ENCODE assay signal across 8 cellular contexts in the genomic region with DNA sequence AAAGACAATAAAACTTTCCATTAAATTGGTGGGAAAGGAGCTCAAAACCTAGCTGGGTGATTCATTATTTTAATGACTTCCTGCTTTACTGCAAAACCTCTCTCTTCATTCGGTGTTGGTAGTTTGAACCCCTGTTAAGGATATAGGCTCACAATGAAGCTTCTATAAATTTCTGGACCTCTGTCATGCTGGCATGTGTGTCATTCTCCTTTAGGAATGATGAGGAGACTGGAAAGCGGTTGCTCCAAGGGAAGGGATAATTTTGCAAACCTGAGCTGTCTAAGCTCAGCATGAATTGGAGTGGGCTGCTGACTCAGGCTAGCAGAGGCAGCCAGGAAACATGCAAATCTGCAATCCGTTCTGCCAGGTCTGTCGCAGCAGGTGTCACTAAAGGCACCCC. TPM values are rescaled to one million over a fixed set of nuclear protein-coding genes. Genes with fewer than 3 reads are reported as not detected.
A peak's percentile ranks its signal among the peaks of the same experiment; 100 is the strongest.
DNase-seq lines count a peak whose midpoint lies in the region; ATAC-seq, FAIRE-seq and TF ChIP-seq lines count a peak whose summit lies in the region.
"Not testable (repeated sequence)": the region's sequence is repeated elsewhere in the genome, so short reads cannot be mapped to it uniquely, and the experiment has no call there.

No MANE protein-coding gene starts in this region.

- H3K27me3 ChIP-seq in MM.1S (replicated peaks; ENCODE audit: insufficient read depth, low read length): not testable (repeated sequence)

- H3K79me2 ChIP-seq in MM.1S (ENCODE audit: low read length): not testable (repeated sequence)

- intact Hi-C loops in activated T-helper 2 cell treated with anti-CD3 and anti-CD28 coated beads, Interferon-gamma antibody, Interleukin-2, Interleukin-4, amounts not matched to agents 10 μg/mL and 5 μg/mL and 100 μg/mL, durations not matched to agents 14 hours and 24 hours and 36 hours (cut with micrococcal nuclease): not testable (repeated sequence)

- not testable (repeated sequence) for TF ChIP-seq POLR2A in H54 (IDR thresholded peaks at IDR 0.05; ENCODE audit: low read depth, low read length)

- not testable (repeated sequence) for H3K4me1 ChIP-seq in MM.1S (ENCODE audit: low read length)

- not testable (repeated sequence) for H3K4me1 Mint-ChIP-seq in WTC11; activated CD8-positive, alpha-beta T cell treated with anti-CD3 and anti-CD28 coated beads, Interleukin-2, amount 10 ng/mL, durations not matched to agents 7 days and 5 days (ENCODE audit: low read depth); activated T-helper 2 cell treated with anti-CD3 and anti-CD28 coated beads, Interferon-gamma antibody, Interleukin-2, Interleukin-4, amounts not matched to agents 10 μg/mL and 5 μg/mL and 100 μg/mL, durations not matched to agents 14 hours and 24 hours and 36 hours (ENCODE audit: low read depth); nephron progenitor cell; type B pancreatic cell (ENCODE audit: unreplicated experiment)

- not testable (repeated sequence) for ATAC-seq in WTC11; activated CD8-positive, alpha-beta T cell treated with anti-CD3 and anti-CD28 coated beads, Interleukin-2, amount 10 ng/mL, durations not matched to agents 7 days and 5 days

- H3K4me3 ChIP-seq in MM.1S (ENCODE audit: low read length): not testable (repeated sequence)

- not testable (repeated sequence) for DNase-seq in H54 (ENCODE audit: insufficient read length, low spot score); MM.1S; WTC11 (ENCODE audit: low spot score); activated T-helper 2 cell treated with anti-CD3 and anti-CD28 coated beads, Interferon-gamma antibody, Interleukin-2, Interleukin-4, amounts not matched to agents 10 μg/mL and 5 μg/mL and 100 μg/mL, durations not matched to agents 14 hours and 24 hours and 36 hours (ENCODE audit: low spot score); nephron progenitor cell; type B pancreatic cell (ENCODE audit: extremely low spot score, unreplicated experiment)
- peak; percentile 25 for DNase-seq in activated CD8-positive, alpha-beta T cell treated with anti-CD3 and anti-CD28 coated beads, Interleukin-2, amount 10 ng/mL, durations not matched to agents 7 days and 5 days
- DNase-seq in central memory CD4-positive, alpha-beta T cell: peak; percentile 0

- not testable (repeated sequence) for H3K9me3 Mint-ChIP-seq in WTC11; activated CD8-positive, alpha-beta T cell treated with anti-CD3 and anti-CD28 coated beads, Interleukin-2, amount 10 ng/mL, durations not matched to agents 7 days and 5 days (ENCODE audit: insufficient read depth); activated T-helper 2 cell treated with anti-CD3 and anti-CD28 coated beads, Interferon-gamma antibody, Interleukin-2, Interleukin-4, amounts not matched to agents 10 μg/mL and 5 μg/mL and 100 μg/mL, durations not matched to agents 14 hours and 24 hours and 36 hours; nephron progenitor cell; type B pancreatic cell

- H3K9ac ChIP-seq in MM.1S (ENCODE audit: low read length): not testable (repeated sequence)

- TF ChIP-seq CTCF in MM.1S (IDR thresholded peaks at IDR 0.05; ENCODE audit: low read length); WTC11 (IDR thresholded peaks at IDR 0.05); nephron progenitor cell (IDR thresholded peaks at IDR 0.05); type B pancreatic cell (conservative IDR thresholded peaks at IDR 0.05): not testable (repeated sequence)

- not testable (repeated sequence) for H3K27me3 Mint-ChIP-seq in WTC11 (ENCODE audit: low read depth); activated CD8-positive, alpha-beta T cell treated with anti-CD3 and anti-CD28 coated beads, Interleukin-2, amount 10 ng/mL, durations not matched to agents 7 days and 5 days (ENCODE audit: low read depth); activated T-helper 2 cell treated with anti-CD3 and anti-CD28 coated beads, Interferon-gamma antibody, Interleukin-2, Interleukin-4, amounts not matched to agents 10 μg/mL and 5 μg/mL and 100 μg/mL, durations not matched to agents 14 hours and 24 hours and 36 hours (ENCODE audit: low read depth); nephron progenitor cell (ENCODE audit: low read depth, poor library complexity); type B pancreatic cell

- not testable (repeated sequence) for H3K9me2 ChIP-seq in MM.1S (replicated peaks; ENCODE audit: insufficient read depth, low read length)

- peak overlapping the region; percentile 42 for H3K4me3 Mint-ChIP-seq in WTC11
- H3K4me3 Mint-ChIP-seq in activated CD8-positive, alpha-beta T cell treated with anti-CD3 and anti-CD28 coated beads, Interleukin-2, amount 10 ng/mL, durations not matched to agents 7 days and 5 days: peak overlapping the region; percentile 52
- peak overlapping the region; percentile 4 for H3K4me3 Mint-ChIP-seq in activated T-helper 2 cell treated with anti-CD3 and anti-CD28 coated beads, Interferon-gamma antibody, Interleukin-2, Interleukin-4, amounts not matched to agents 10 μg/mL and 5 μg/mL and 100 μg/mL, durations not matched to agents 14 hours and 24 hours and 36 hours (ENCODE audit: low read depth)
- not testable (repeated sequence) for H3K4me3 Mint-ChIP-seq in nephron progenitor cell
- H3K4me3 Mint-ChIP-seq in type B pancreatic cell: peak overlapping the region; percentile 6

- FAIRE-seq in H54 (lab: Jason Lieb, UNC): peak; percentile 76

- H4K20me1 ChIP-seq in MM.1S (ENCODE audit: insufficient read depth, low read length): not testable (repeated sequence)

- POLR2A ChIA-PET in WTC11 (lab: Charles Lee); activated CD8-positive, alpha-beta T cell treated with anti-CD3 and anti-CD28 coated beads, Interleukin-2, amount 10 ng/mL, durations not matched to agents 7 days and 5 days (lab: Charles Lee): not testable (repeated sequence)

- CTCF ChIA-PET in WTC11 (lab: Charles Lee); activated CD8-positive, alpha-beta T cell treated with anti-CD3 and anti-CD28 coated beads, Interleukin-2, amount 10 ng/mL, durations not matched to agents 7 days and 5 days (lab: Charles Lee): not testable (repeated sequence)

- H3K27ac Mint-ChIP-seq in WTC11: peak overlapping the region; percentile 65; the same call in 1 of the 2 replicates
- H3K27ac Mint-ChIP-seq in activated CD8-positive, alpha-beta T cell treated with anti-CD3 and anti-CD28 coated beads, Interleukin-2, amount 10 ng/mL, durations not matched to agents 7 days and 5 days: peak overlapping the region; percentile 87
- peak overlapping the region; percentile 66 for H3K27ac Mint-ChIP-seq in activated T-helper 2 cell treated with anti-CD3 and anti-CD28 coated beads, Interferon-gamma antibody, Interleukin-2, Interleukin-4, amounts not matched to agents 10 μg/mL and 5 μg/mL and 100 μg/mL, durations not matched to agents 14 hours and 24 hours and 36 hours
- H3K27ac Mint-ChIP-seq in nephron progenitor cell: peak overlapping the region; percentile 58
- H3K27ac Mint-ChIP-seq in type B pancreatic cell: peak overlapping the region; percentile 29

- H3K27ac ChIP-seq in MM.1S (ENCODE audit: low read length): peak overlapping the region; percentile 46; the same call in 1 of the 2 replicates

- not testable (repeated sequence) for H2AFZ ChIP-seq in MM.1S (ENCODE audit: low read length)

- H3K36me3 ChIP-seq in MM.1S (replicated peaks; ENCODE audit: insufficient read depth, low read length): not testable (repeated sequence)

- H3K36me3 Mint-ChIP-seq in WTC11; activated CD8-positive, alpha-beta T cell treated with anti-CD3 and anti-CD28 coated beads, Interleukin-2, amount 10 ng/mL, durations not matched to agents 7 days and 5 days (ENCODE audit: low read depth); activated T-helper 2 cell treated with anti-CD3 and anti-CD28 coated beads, Interferon-gamma antibody, Interleukin-2, Interleukin-4, amounts not matched to agents 10 μg/mL and 5 μg/mL and 100 μg/mL, durations not matched to agents 14 hours and 24 hours and 36 hours (ENCODE audit: low read depth); nephron progenitor cell (ENCODE audit: low read depth); type B pancreatic cell: not testable (repeated sequence)

- H3F3A ChIP-seq in MM.1S (ENCODE audit: insufficient read depth, low read length): not testable (repeated sequence)

- not testable (repeated sequence) for H3K9me3 ChIP-seq in MM.1S (replicated peaks; ENCODE audit: insufficient read depth, low read length)

- not testable (repeated sequence) for H3K4me2 ChIP-seq in MM.1S (ENCODE audit: low read depth, low read length)

RNA-seq across cellular contexts. Expression of a gene that starts 14.8 kb away (rescaled TPM):
- total RNA-seq in WTC11 (2021) (1.1 to 1.8 TPM (median 1.6 TPM) in 3 replicates), type B pancreatic cell (ENCODE audit: low replicate concordance) (1.1 and 3.9 TPM in 2 replicates)
- total RNA-seq in activated CD8-positive, alpha-beta T cell treated with anti-CD3 and anti-CD28 coated beads, Interleukin-2, amount 10 ng/mL, durations not matched to agents 7 days and 5 days: 10 to 100 TPM; 32.0 to 36.9 TPM
- total RNA-seq in activated T-helper 2 cell treated with anti-CD3 and anti-CD28 coated beads, Interferon-gamma antibody, Interleukin-2, Interleukin-4, amounts not matched to agents 10 μg/mL and 5 μg/mL and 100 μg/mL, durations not matched to agents 14 hours and 24 hours and 36 hours: 6.9 and 8.2 TPM in 2 replicates

RNA-seq across cellular contexts. Expression of a gene that starts 36.8 kb away (rescaled TPM):
- total RNA-seq in WTC11 (2021) (76.8 to 93.0 TPM (median 81.5 TPM) in 3 replicates), type B pancreatic cell (ENCODE audit: low replicate concordance) (21.7 and 52.6 TPM in 2 replicates)
- total RNA-seq in activated CD8-positive, alpha-beta T cell treated with anti-CD3 and anti-CD28 coated beads, Interleukin-2, amount 10 ng/mL, durations not matched to agents 7 days and 5 days: 100 to 1,000 TPM; 155 to 158 TPM
- total RNA-seq in activated T-helper 2 cell treated with anti-CD3 and anti-CD28 coated beads, Interferon-gamma antibody, Interleukin-2, Interleukin-4, amounts not matched to agents 10 μg/mL and 5 μg/mL and 100 μg/mL, durations not matched to agents 14 hours and 24 hours and 36 hours: 103 and 110 TPM in 2 replicates

Comparison
In these comparisons a context has a peak if more than half of its experiments do, and no peak if none do; other contexts are left out.
1. H3K27ac Mint-ChIP-seq: peak in every context shown above with its lines; median percentile 87 in activated CD8-positive, alpha-beta T cell treated with anti-CD3 and anti-CD28 coated beads, Interleukin-2, amount 10 ng/mL, durations not matched to agents 7 days and 5 days; 66 in activated T-helper 2 cell treated with anti-CD3 and anti-CD28 coated beads, Interferon-gamma antibody, Interleukin-2, Interleukin-4, amounts not matched to agents 10 μg/mL and 5 μg/mL and 100 μg/mL, durations not matched to agents 14 hours and 24 hours and 36 hours; 65 in WTC11; 58 in nephron progenitor cell; 29 in type B pancreatic cell.